In genomic region chr14:103528158-103528511, GRCh38 we compare ENCODE assay signal across 8 cellular contexts. TPM values are rescaled to one million over a fixed set of nuclear protein-coding genes. Genes with fewer than 3 reads are reported as not detected.
DNase-seq lines count a peak whose midpoint lies in the region; ATAC-seq and TF ChIP-seq lines count a peak whose summit lies in the region.

No MANE protein-coding gene starts in this region.

- CTCF ChIA-PET in activated CD4-positive, alpha-beta memory T cell treated with anti-CD3 and anti-CD28 coated beads, Interleukin-2, amount 10 ng/mL, durations not matched to agents 7 days and 5 days (lab: Charles Lee): interaction anchor here (1.8 kb wide), 1 partner anchor 34 kb away, joined by 5 read pairs; the partner anchor contains the start of gene BAG5

- peak overlapping the region; percentile 79 to 97 (median 84) for H3K4me3 ChIP-seq in gastrocnemius medialis

- H3K27ac Mint-ChIP-seq in T-helper 2 cell treated with Interferon-gamma antibody and Interleukin-4, amounts not matched to agents 5 μg/mL and 100 μg/mL, for 36 hours: peak overlapping the region; percentile 98
- H3K27ac Mint-ChIP-seq in activated CD4-positive, alpha-beta memory T cell treated with anti-CD3 and anti-CD28 coated beads, Interleukin-2, amount 10 ng/mL, durations not matched to agents 7 days and 5 days: peak overlapping the region; percentile 72

- no peak for TF ChIP-seq POLR2A in gastrocnemius medialis (IDR thresholded peaks at IDR 0.05)

- H3K9me3 ChIP-seq in gastrocnemius medialis: no peaks in the 10 kb centered on the region

- intact Hi-C loops in left ventricle myocardium superior (cut with micrococcal nuclease) (no loop called here), gastrocnemius medialis (cut with DNase I; ENCODE audit: low total_unique reads) (no loop called here)

- H3K4me3 Mint-ChIP-seq in T-helper 2 cell treated with Interferon-gamma antibody and Interleukin-4, amounts not matched to agents 5 μg/mL and 100 μg/mL, for 36 hours: peak overlapping the region; percentile 96
- peak overlapping the region; percentile 89 for H3K4me3 Mint-ChIP-seq in activated CD4-positive, alpha-beta memory T cell treated with anti-CD3 and anti-CD28 coated beads, Interleukin-2, amount 10 ng/mL, durations not matched to agents 7 days and 5 days

- peaks cover 0 to 2% (median 0%) of the 10 kb centered on the region in 3 donors for H3K27me3 ChIP-seq in gastrocnemius medialis

- H3K27ac ChIP-seq in gastrocnemius medialis: peak overlapping the region; percentile 86 to 94 (median 90)

- H3K9me3 Mint-ChIP-seq in T-helper 2 cell treated with Interferon-gamma antibody and Interleukin-4, amounts not matched to agents 5 μg/mL and 100 μg/mL, for 36 hours: no peaks in the 10 kb centered on the region
- no peaks in the 10 kb centered on the region for H3K9me3 Mint-ChIP-seq in activated CD4-positive, alpha-beta memory T cell treated with anti-CD3 and anti-CD28 coated beads, Interleukin-2, amount 10 ng/mL, durations not matched to agents 7 days and 5 days

- peaks cover 16 to 28% of the 10 kb centered on the region in 2 donors for H3K4me1 ChIP-seq in gastrocnemius medialis

- no peak for TF ChIP-seq CTCF in gastrocnemius medialis (IDR thresholded peaks at IDR 0.05 in 4 of 5, conservative IDR thresholded peaks at IDR 0.05 in 1 of 5)

- H3K36me3 ChIP-seq in gastrocnemius medialis: peaks cover 0 to 15% of the 10 kb centered on the region in 2 donors

- DNase-seq in T-helper 2 cell treated with Interferon-gamma antibody and Interleukin-4, amounts not matched to agents 5 μg/mL and 100 μg/mL, for 36 hours (ENCODE audit: low spot score): no peak
- DNase-seq in T-helper 2 cell: no peak
- DNase-seq in activated CD4-positive, alpha-beta memory T cell treated with anti-CD3 and anti-CD28 coated beads, Interleukin-2, amount 10 ng/mL, durations not matched to agents 7 days and 5 days: no peak
- DNase-seq in left ventricle myocardium superior: peak; percentile 51
- no peak for DNase-seq in gastrocnemius medialis
- no peak for DNase-seq in H4 (ENCODE audit: low spot score)
- no peak for DNase-seq in activated gamma-delta T cell (lab: John Stamatoyannopoulos, UW)

- H3K36me3 Mint-ChIP-seq in T-helper 2 cell treated with Interferon-gamma antibody and Interleukin-4, amounts not matched to agents 5 μg/mL and 100 μg/mL, for 36 hours (ENCODE audit: low read depth): peaks cover 3% of the 10 kb centered on the region
- H3K36me3 Mint-ChIP-seq in activated CD4-positive, alpha-beta memory T cell treated with anti-CD3 and anti-CD28 coated beads, Interleukin-2, amount 10 ng/mL, durations not matched to agents 7 days and 5 days (ENCODE audit: low read depth): peaks cover 3% of the 10 kb centered on the region

- in situ Hi-C loops in gastrocnemius medialis (cut with MboI; ENCODE audit: low sequenced_read_pairs in 4 of 4): no loop called here

- H3K4me1 Mint-ChIP-seq in T-helper 2 cell treated with Interferon-gamma antibody and Interleukin-4, amounts not matched to agents 5 μg/mL and 100 μg/mL, for 36 hours (ENCODE audit: low read depth): peaks cover 13% of the 10 kb centered on the region
- peaks cover 36% of the 10 kb centered on the region for H3K4me1 Mint-ChIP-seq in activated CD4-positive, alpha-beta memory T cell treated with anti-CD3 and anti-CD28 coated beads, Interleukin-2, amount 10 ng/mL, durations not matched to agents 7 days and 5 days

- POLR2A ChIA-PET in activated CD4-positive, alpha-beta memory T cell treated with anti-CD3 and anti-CD28 coated beads, Interleukin-2, amount 10 ng/mL, durations not matched to agents 7 days and 5 days (lab: Charles Lee): interaction anchor here (0.8 to 5.8 kb wide), 8 partner anchors 9 to 194 kb away, joined by 3 to 50 read pairs (median 4); partner anchors contain the start of genes BAG5, COA8, EIF5 and XRCC3

- peak; percentile 56 for ATAC-seq in left ventricle myocardium superior
- ATAC-seq in gastrocnemius medialis: peak; percentile 12 to 47
- ATAC-seq in HG02870 (IDR thresholded peaks at IDR 0.05; ENCODE audit: unreplicated experiment): no peak

- peaks cover 18% of the 10 kb centered on the region for H3K27me3 Mint-ChIP-seq in T-helper 2 cell treated with Interferon-gamma antibody and Interleukin-4, amounts not matched to agents 5 μg/mL and 100 μg/mL, for 36 hours (ENCODE audit: low read depth)
- peaks cover 21% of the 10 kb centered on the region for H3K27me3 Mint-ChIP-seq in activated CD4-positive, alpha-beta memory T cell treated with anti-CD3 and anti-CD28 coated beads, Interleukin-2, amount 10 ng/mL, durations not matched to agents 7 days and 5 days

RNA-seq across cellular contexts. Expression of gene TRMT61A, which starts 0.9 kb away (rescaled TPM):
- total RNA-seq in activated CD4-positive, alpha-beta memory T cell treated with anti-CD3 and anti-CD28 coated beads, Interleukin-2, amount 10 ng/mL, durations not matched to agents 7 days and 5 days: 1 to 10 TPM; 4.5 to 5.1 TPM
- total RNA-seq in left ventricle myocardium superior: 5.5 TPM
- 10 to 100 TPM in 1 of 4 donors, 1 to 10 TPM in 3; 8.3 to 11.0 (median 9.6) TPM for total RNA-seq in gastrocnemius medialis
- total RNA-seq in H4 (2014; rRNA removed; shearing (Covaris generic)): 5.8 and 6.8 TPM in 2 replicates

RNA-seq across cellular contexts. Expression of gene CKB, which starts 5.5 kb away (rescaled TPM):
- total RNA-seq in activated CD4-positive, alpha-beta memory T cell treated with anti-CD3 and anti-CD28 coated beads, Interleukin-2, amount 10 ng/mL, durations not matched to agents 7 days and 5 days: 1 to 10 TPM; 3.8 to 5.5 TPM
- 533 TPM for total RNA-seq in left ventricle myocardium superior
- total RNA-seq in gastrocnemius medialis: 100 to 1,000 TPM in 1 of 4 donors, 10 to 100 TPM in 3; 20.7 to 110 (median 43.4) TPM
- 47.1 and 52.4 TPM in 2 replicates for total RNA-seq in H4 (2014; rRNA removed; shearing (Covaris generic))

RNA-seq across cellular contexts. Expression of gene BAG5, which starts 34.3 kb away (rescaled TPM):
- total RNA-seq in activated CD4-positive, alpha-beta memory T cell treated with anti-CD3 and anti-CD28 coated beads, Interleukin-2, amount 10 ng/mL, durations not matched to agents 7 days and 5 days: 10 to 100 TPM; 29.1 to 29.9 TPM
- total RNA-seq in left ventricle myocardium superior (16.4 TPM), gastrocnemius medialis (10 to 100 TPM; 16.9 to 22.6 (median 21.0) TPM)
- 11.3 and 18.5 TPM in 2 replicates for total RNA-seq in H4 (2014; rRNA removed; shearing (Covaris generic))

RNA-seq across cellular contexts. Expression of gene COA8, which starts 34.6 kb away (rescaled TPM):
- 10 to 100 TPM; 27.5 to 31.0 TPM for total RNA-seq in activated CD4-positive, alpha-beta memory T cell treated with anti-CD3 and anti-CD28 coated beads, Interleukin-2, amount 10 ng/mL, durations not matched to agents 7 days and 5 days
- total RNA-seq in left ventricle myocardium superior (56.2 TPM), gastrocnemius medialis (100 to 1,000 TPM in 1 of 4 donors, 10 to 100 TPM in 3; 56.7 to 111 (median 71.7) TPM)
- total RNA-seq in H4 (2014; rRNA removed; shearing (Covaris generic)): 21.7 and 22.3 TPM in 2 replicates
